In the genomic region with DNA sequence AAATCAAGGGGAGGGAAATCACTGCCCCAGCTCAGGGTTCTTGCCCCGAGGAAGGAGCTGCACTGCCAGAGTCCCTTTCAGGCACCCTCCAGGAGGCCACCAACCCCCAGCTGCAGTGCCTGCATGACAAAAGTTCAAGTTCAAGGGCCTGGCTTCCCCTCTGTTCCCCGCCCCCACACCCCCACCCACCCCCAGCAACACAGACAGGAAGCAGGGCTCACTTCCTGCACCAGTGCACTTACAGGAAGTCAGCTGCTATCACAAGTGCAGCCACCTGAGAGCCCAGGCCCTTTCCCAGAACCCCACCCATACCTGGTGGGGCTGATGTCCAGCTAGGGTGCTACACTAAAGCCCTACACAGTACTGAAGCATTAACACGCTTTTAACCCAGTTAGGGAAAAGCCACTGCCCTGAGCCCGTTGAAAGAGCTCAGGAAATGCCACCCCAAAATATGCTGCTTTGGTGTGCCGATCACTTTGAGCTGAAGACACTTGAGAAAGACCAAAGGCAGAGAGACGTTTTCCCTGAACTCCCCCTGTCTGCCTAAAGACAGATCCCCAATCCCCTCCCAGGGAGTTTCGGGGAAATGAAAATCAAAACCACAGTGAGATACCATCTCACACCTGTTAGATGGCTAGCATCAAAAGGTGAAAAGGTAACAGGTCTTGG, we compare ENCODE assay signal across 8 cellular contexts.
DNase-seq lines count a peak whose midpoint lies in the region; ATAC-seq lines count a peak whose summit lies in the region.

No MANE protein-coding gene starts in this region.

- no peaks in the 10 kb centered on the region for H3K27me3 Mint-ChIP-seq in natural killer cell treated with Interleukin-12 subunit alpha and Interleukin-12 subunit beta and Interleukin-15 and Interleukin-18, amount 100 ng/mL, for 72 hours

- ATAC-seq in HG03139 (IDR thresholded peaks at IDR 0.05; ENCODE audit: unreplicated experiment) = peak; percentile 68
- ATAC-seq in natural killer cell treated with Interleukin-12 subunit alpha and Interleukin-12 subunit beta and Interleukin-15 and Interleukin-18, amount 100 ng/mL, for 72 hours = peak; percentile 81 to 88

- peaks cover 44 to 69% of the 10 kb centered on the region in 2 donors for H3K4me1 Mint-ChIP-seq in natural killer cell treated with Interleukin-12 subunit alpha and Interleukin-12 subunit beta and Interleukin-15 and Interleukin-18, amount 100 ng/mL, for 72 hours (ENCODE audit: low read depth in 2 of 2)

- H3K27ac Mint-ChIP-seq in natural killer cell treated with Interleukin-12 subunit alpha and Interleukin-12 subunit beta and Interleukin-15 and Interleukin-18, amount 100 ng/mL, for 72 hours = peak overlapping the region; percentile 63 to 89

- peaks cover 14% of the 10 kb centered on the region for H3K36me3 Mint-ChIP-seq in natural killer cell treated with Interleukin-12 subunit alpha and Interleukin-12 subunit beta and Interleukin-15 and Interleukin-18, amount 100 ng/mL, for 72 hours

- peak; percentile 62 for DNase-seq in GM19238 (ENCODE audit: insufficient read length, low spot score)
- peak; percentile 42 to 57 for DNase-seq in activated CD4-positive, alpha-beta T cell treated with anti-CD3 and anti-CD28 coated beads, Interleukin-2, amount 50 U/mL, for 4 hours
- no peak for DNase-seq in natural killer cell treated with Interleukin-12 subunit alpha and Interleukin-12 subunit beta and Interleukin-15 and Interleukin-18, amount 100 ng/mL, for 72 hours (ENCODE audit: low spot score)
- DNase-seq in NCI-H187 treated with DMSO at 0.1 percent for 48 hours (lab: John Stamatoyannopoulos, UW) = no peak
- DNase-seq in NCI-H2171 treated with DMSO at 0.1 percent for 48 hours (lab: John Stamatoyannopoulos, UW) = no peak
- no peak for DNase-seq in cerebellum (ENCODE audit: low spot score)
- no peak for DNase-seq in pons (ENCODE audit: low spot score)

- H3K9me3 Mint-ChIP-seq in natural killer cell treated with Interleukin-12 subunit alpha and Interleukin-12 subunit beta and Interleukin-15 and Interleukin-18, amount 100 ng/mL, for 72 hours = peaks cover 2% of the 10 kb centered on the region

- H3K4me3 Mint-ChIP-seq in natural killer cell treated with Interleukin-12 subunit alpha and Interleukin-12 subunit beta and Interleukin-15 and Interleukin-18, amount 100 ng/mL, for 72 hours = peak overlapping the region; percentile 59

Comparison
In these comparisons a context has a peak if more than half of its experiments do, and no peak if none do; other contexts are left out.
1. DNase-seq: peak in GM19238 (single experiment) and activated CD4-positive, alpha-beta T cell treated with anti-CD3 and anti-CD28 coated beads, Interleukin-2, amount 50 U/mL, for 4 hours (2 of 2); none in natural killer cell treated with Interleukin-12 subunit alpha and Interleukin-12 subunit beta and Interleukin-15 and Interleukin-18, amount 100 ng/mL, for 72 hours (single experiment), NCI-H187 treated with DMSO at 0.1 percent for 48 hours (single experiment), NCI-H2171 treated with DMSO at 0.1 percent for 48 hours (single experiment), cerebellum (single experiment) and pons (single experiment).